Comparison of ENCODE assay signal across 33 cellular contexts in the genomic region with DNA sequence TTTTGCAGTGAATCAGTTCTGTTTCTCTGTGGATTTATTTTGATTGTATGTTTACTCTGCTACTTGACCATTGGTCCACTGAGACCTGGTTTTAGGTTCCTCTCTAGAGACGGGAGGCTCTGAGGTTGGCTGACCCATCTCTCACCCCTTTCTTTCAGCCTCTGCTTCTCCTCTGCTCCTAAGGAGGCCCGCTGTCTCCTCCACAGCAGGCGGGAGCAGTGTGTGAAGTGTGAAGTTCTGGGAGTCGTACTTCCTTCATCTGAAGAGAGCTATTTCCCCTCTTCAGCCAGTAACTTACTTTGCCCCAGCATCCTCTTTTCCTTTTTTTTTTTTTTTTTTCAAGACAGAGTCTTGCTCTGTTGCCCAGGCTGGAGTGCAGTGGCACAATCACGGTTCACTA. TPM values are rescaled to one million over a fixed set of nuclear protein-coding genes. Genes with fewer than 3 reads are reported as not detected.
"Had no signal": no experiment of that assay in that cellular context is flagged by ENCODE, and none has a peak within 500 bp of the region (broad histone marks: within the 10 kb centered on the region; RNA-seq: fewer than 3 reads in every experiment).

No MANE protein-coding gene starts in this region.

- ATAC-seq: activated CD4-positive, CD25-positive, alpha-beta regulatory T cell treated with anti-CD3 and anti-CD28 coated beads, Interleukin-2, amount 50 U/mL, for 24 hours; gastrocnemius medialis; mucosa of descending colon; natural killer cell treated with Interleukin-12 subunit alpha and Interleukin-12 subunit beta and Interleukin-15 and Interleukin-18, amount 100 ng/mL, for 72 hours; psoas muscle; stimulated activated effector memory CD8-positive, alpha-beta T cell treated with anti-CD3 and anti-CD28 coated beads, Interleukin-12 subunit alpha, Interleukin-12 subunit beta, amount 100 ng/mL, for 72 hours had no signal

- H3K36me3 Mint-ChIP-seq: activated naive CD8-positive, alpha-beta T cell; natural killer cell treated with Interleukin-12 subunit alpha and Interleukin-12 subunit beta and Interleukin-15 and Interleukin-18, amount 100 ng/mL, for 72 hours; stimulated activated effector memory CD8-positive, alpha-beta T cell treated with anti-CD3 and anti-CD28 coated beads, Interleukin-12 subunit alpha, Interleukin-12 subunit beta, amount 100 ng/mL, for 72 hours had no signal

- H3K4me2 ChIP-seq: hepatocyte had no signal

- H3K9me3 Mint-ChIP-seq: central memory CD8-positive, alpha-beta T cell; natural killer cell treated with Interleukin-12 subunit alpha and Interleukin-12 subunit beta and Interleukin-15 and Interleukin-18, amount 100 ng/mL, for 72 hours; stimulated activated effector memory CD8-positive, alpha-beta T cell treated with anti-CD3 and anti-CD28 coated beads, Interleukin-12 subunit alpha, Interleukin-12 subunit beta, amount 100 ng/mL, for 72 hours; stimulated activated naive CD8-positive, alpha-beta T cell treated with anti-CD3 and anti-CD28 coated beads, Interleukin-15, Interleukin-2, amounts not matched to agents 100 ng/mL and 50 ng/mL, for 24 hours had no signal

- H3K79me2 ChIP-seq: hepatocyte had no signal

- H3K27me3 ChIP-seq: dorsolateral prefrontal cortex, gastrocnemius medialis, hepatocyte, ovary, uterus had no signal

- H3K27ac Mint-ChIP-seq: activated naive CD8-positive, alpha-beta T cell; natural killer cell treated with Interleukin-12 subunit alpha and Interleukin-12 subunit beta and Interleukin-15 and Interleukin-18, amount 100 ng/mL, for 72 hours; stimulated activated effector memory CD8-positive, alpha-beta T cell treated with anti-CD3 and anti-CD28 coated beads, Interleukin-12 subunit alpha, Interleukin-12 subunit beta, amount 100 ng/mL, for 72 hours; stimulated activated naive CD8-positive, alpha-beta T cell treated with anti-CD3 and anti-CD28 coated beads, Interleukin-15, Interleukin-2, amounts not matched to agents 100 ng/mL and 50 ng/mL, for 24 hours had no signal

- H3K36me3 ChIP-seq: gastrocnemius medialis, left ventricle myocardium inferior, ovary, sigmoid colon, thoracic aorta, uterus had no signal

- H3K4me3 Mint-ChIP-seq: activated naive CD8-positive, alpha-beta T cell; central memory CD8-positive, alpha-beta T cell; natural killer cell treated with Interleukin-12 subunit alpha and Interleukin-12 subunit beta and Interleukin-15 and Interleukin-18, amount 100 ng/mL, for 72 hours; stimulated activated effector memory CD8-positive, alpha-beta T cell treated with anti-CD3 and anti-CD28 coated beads, Interleukin-12 subunit alpha, Interleukin-12 subunit beta, amount 100 ng/mL, for 72 hours; stimulated activated naive CD8-positive, alpha-beta T cell treated with anti-CD3 and anti-CD28 coated beads, Interleukin-15, Interleukin-2, amounts not matched to agents 100 ng/mL and 50 ng/mL, for 24 hours had no signal

- H3K27ac ChIP-seq: dorsolateral prefrontal cortex, gastrocnemius medialis, hepatocyte, left ventricle myocardium inferior, ovary, psoas muscle, sigmoid colon, thoracic aorta, uterus, VCaP had no signal

- H3K4me1 Mint-ChIP-seq: central memory CD8-positive, alpha-beta T cell; stimulated activated effector memory CD8-positive, alpha-beta T cell treated with anti-CD3 and anti-CD28 coated beads, Interleukin-12 subunit alpha, Interleukin-12 subunit beta, amount 100 ng/mL, for 72 hours had no signal

- DNase-seq: activated CD4-positive, alpha-beta T cell treated with anti-CD3 and anti-CD28 coated beads for 48 hours; activated CD4-positive, alpha-beta T cell treated with anti-CD3 and anti-CD28 coated beads, Interleukin-2, amount 50 U/mL, for 48 hours; activated CD8-positive, alpha-beta memory T cell treated with anti-CD3 and anti-CD28 coated beads for 24 hours; activated effector memory CD4-positive, alpha-beta T cell treated with Interleukin-2 at 50 U/mL for 16 hours; activated naive CD4-positive, alpha-beta T cell treated with Interleukin-2 at 50 U/mL for 16 hours; anterior cingulate cortex; dorsolateral prefrontal cortex; effector memory CD4-positive, alpha-beta T cell; gastrocnemius medialis; islet precursor cell; left ventricle myocardium inferior; mucosa of descending colon; ovary; psoas muscle; sigmoid colon; small intestine; stimulated activated CD4-positive, alpha-beta T cell treated with anti-CD3 and anti-CD28 coated beads, Interleukin-4, amount 100 ng/mL, for 24 hours; trophoblast cell; uterus had no signal

- H3K4me3 ChIP-seq: dorsolateral prefrontal cortex, gastrocnemius medialis, hepatocyte, left ventricle myocardium inferior, mucosa of descending colon, ovary, psoas muscle, sigmoid colon, thoracic aorta, uterus had no signal

- H2AFZ ChIP-seq: hepatocyte had no signal

- H3K9me3 ChIP-seq: gastrocnemius medialis, left ventricle myocardium inferior, mucosa of descending colon, ovary, psoas muscle, sigmoid colon, thoracic aorta, uterus had no signal

- H3K4me1 ChIP-seq: gastrocnemius medialis, left ventricle myocardium inferior, psoas muscle, sigmoid colon, uterus had no signal

RNA-seq across cellular contexts. Expression of a gene that starts 37.2 kb away (rescaled TPM):
- total RNA-seq: bronchial epithelial cell, gastrocnemius medialis, left ventricle myocardium inferior, lung microvascular endothelial cell, mesenteric fat pad, myocyte, ovary, subcutaneous adipose tissue, thoracic aorta had no signal
- polyA plus RNA-seq: hepatocyte, ovary had no signal
